In the genomic region with DNA sequence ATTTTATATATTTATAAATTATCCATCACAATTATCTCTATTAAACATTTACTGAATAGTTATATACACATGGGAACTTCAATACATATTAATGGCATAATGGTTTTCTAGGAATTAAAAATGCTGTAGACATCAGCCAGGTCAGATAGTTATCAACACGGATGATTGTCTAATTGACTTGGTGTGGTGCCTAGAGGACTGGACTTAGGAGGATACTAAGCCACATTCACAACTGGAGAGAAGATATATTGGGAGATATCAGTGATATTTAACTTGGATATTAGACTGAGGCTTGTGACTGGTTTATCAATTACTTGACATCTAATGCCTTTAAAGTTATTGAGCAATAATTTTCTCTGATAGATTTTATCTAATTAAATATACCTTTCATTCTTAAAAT, we compare ENCODE assay signal across 27 cellular contexts.
"Had no signal": no experiment of that assay in that cellular context is flagged by ENCODE, and none has a peak within 500 bp of the region (broad histone marks: within the 10 kb centered on the region; RNA-seq: fewer than 3 reads in every experiment).

No MANE protein-coding gene starts in this region.

- FAIRE-seq: urothelium cell line had no signal

- DNase-seq: stimulated activated CD4-positive, alpha-beta T cell treated with anti-CD3 and anti-CD28 coated beads, Interleukin-2, amount 100 ng/mL, for 48 hours; stimulated activated CD4-positive, alpha-beta T cell treated with anti-CD3 and anti-CD28 coated beads, Interleukin-4, amount 100 ng/mL, for 1 hour; stimulated activated CD4-positive, alpha-beta T cell treated with anti-CD3 and anti-CD28 coated beads, Interleukin-4, amount 100 ng/mL, for 24 hours; stimulated activated CD4-positive, alpha-beta T cell treated with anti-CD3 and anti-CD28 coated beads, Interleukin-4, amount 100 ng/mL, for 4 hours; stimulated activated CD8-positive, alpha-beta memory T cell treated with anti-CD3 and anti-CD28 coated beads, Interleukin-4, amount 100 ng/mL, for 48 hours; stimulated activated naive B cell treated with anti-CD40 and anti-IgM and Interleukin-4, amounts not matched to agents 10 μg/mL and 1 μg/mL and 100 μg/mL, for 72 hours; stimulated activated naive CD4-positive, alpha-beta T cell; stimulated activated naive CD4-positive, alpha-beta T cell treated with Interleukin-2 at 50 U/mL for 16 hours; stimulated activated naive CD8-positive, alpha-beta T cell treated with anti-CD3 and anti-CD28 coated beads, Interleukin-15, amount 100 ng/mL, for 72 hours; stimulated activated naive CD8-positive, alpha-beta T cell treated with anti-CD3 and anti-CD28 coated beads, Interleukin-15, Interleukin-2, amounts not matched to agents 100 U/mL and 50 U/mL, for 24 hours; stomach; substantia nigra; testis; thyroid gland; tibial artery; transverse colon; trophoblast cell; upper lobe of left lung; upper lobe of right lung; uterus had no signal

- H3K4me1 ChIP-seq: stomach, suprapubic skin, testis, thyroid gland, tibial artery, transverse colon, upper lobe of left lung, upper lobe of right lung, uterus, vagina had no signal

- H3K36me3 ChIP-seq: stomach, suprapubic skin, thoracic aorta, thyroid gland, tibial artery, tibial nerve, transverse colon, upper lobe of left lung, upper lobe of right lung, uterus, vagina had no signal

- H3K27me3 ChIP-seq: stomach, suprapubic skin, testis, thyroid gland, tibial artery, tibial nerve, transverse colon, upper lobe of left lung, upper lobe of right lung, uterus, vagina had no signal

- ATAC-seq: stimulated activated effector memory CD8-positive, alpha-beta T cell treated with anti-CD3 and anti-CD28 coated beads, Interleukin-12 subunit alpha, Interleukin-12 subunit beta, amount 100 ng/mL, for 72 hours; stimulated activated memory B cell treated with anti-CD40 and anti-IgM and Interleukin-4, amounts not matched to agents 10 μg/mL and 1 μg/mL and 100 μg/mL, for 72 hours; stimulated activated naive B cell treated with anti-CD40 and anti-IgM and Interleukin-4, amounts not matched to agents 10 μg/mL and 1 μg/mL and 100 μg/mL, for 72 hours; stimulated activated naive CD8-positive, alpha-beta T cell treated with anti-CD3 and anti-CD28 coated beads, Interleukin-15, amount 100 ng/mL, for 72 hours; stimulated activated naive CD8-positive, alpha-beta T cell treated with anti-CD3 and anti-CD28 coated beads, Interleukin-15, Interleukin-2, amounts not matched to agents 100 U/mL and 50 U/mL, for 24 hours; upper lobe of right lung had no signal

- H3K4me3 ChIP-seq: stomach, suprapubic skin, testis, thoracic aorta, thyroid gland, tibial artery, tibial nerve, transverse colon, upper lobe of left lung, upper lobe of right lung, uterus, vagina had no signal

- H3K9me3 ChIP-seq: stomach, suprapubic skin, testis, thoracic aorta, thyroid gland, tibial artery, tibial nerve, transverse colon, upper lobe of left lung, upper lobe of right lung, uterus, vagina had no signal

- H3K27ac ChIP-seq: stomach, suprapubic skin, testis, thoracic aorta, thyroid gland, tibial artery, tibial nerve, transverse colon, upper lobe of left lung, upper lobe of right lung, uterus, vagina had no signal
